24 cellular contexts compared by ENCODE assay signal in genomic region chr2:99980200-99980599, GRCh38.
DNase-seq lines count a peak whose midpoint lies in the region; ATAC-seq and TF ChIP-seq lines count a peak whose summit lies in the region.
"Had no signal": no experiment of that assay in that cellular context is flagged by ENCODE, and none has a peak within 500 bp of the region (broad histone marks: within the 10 kb centered on the region; RNA-seq: fewer than 3 reads in every experiment).

No MANE protein-coding gene starts in this region.

- H3F3A ChIP-seq in smooth muscle cell (ENCODE audit: low read depth): no peaks in the 10 kb centered on the region

- H3K18ac ChIP-seq in IMR-90 (ENCODE audit: low read depth, low read length): peak overlapping the region; percentile 98

- H3K36me3 ChIP-seq in IMR-90 (ENCODE audit: control insufficient read depth, insufficient read depth, low read length) (peaks cover 21% of the 10 kb centered on the region; the same call in 1 of the 2 replicates), smooth muscle cell (ENCODE audit: low read depth) (no peaks in the 10 kb centered on the region)
- H3K36me3 ChIP-seq: SJSA1 had no signal

- TF ChIP-seq RAD21 in IMR-90 (IDR thresholded peaks at IDR 0.05; ENCODE audit: low read length): no peak

- no peak overlapping the region; the same call in 1 of the 2 replicates for H3K14ac ChIP-seq in IMR-90 (replicated peaks; ENCODE audit: low read depth, low read length)

- H3K4me3 ChIP-seq in IMR-90 (ENCODE audit: insufficient read depth, low read depth, low read length) (no peak overlapping the region), smooth muscle cell (no peak overlapping the region)
- H3K4me3 ChIP-seq: GM12878, SJSA1 had no signal

- no peak for TF ChIP-seq CTCF in IMR-90 (conservative IDR thresholded peaks at IDR 0.05; ENCODE audit: low read depth, low read length)
- no peak for TF ChIP-seq CTCF in brain (conservative IDR thresholded peaks at IDR 0.05)
- TF ChIP-seq CTCF in nephron (IDR thresholded peaks at IDR 0.05; ENCODE audit: unreplicated experiment in 3 of 3): no peak
- TF ChIP-seq CTCF in smooth muscle cell (IDR thresholded peaks at IDR 0.05; ENCODE audit: borderline replicate concordance, insufficient read depth, poor library complexity, severe bottlenecking): no peak

- H3K9me3 ChIP-seq in IMR-90 (ENCODE audit: control insufficient read depth, insufficient read depth, low read length) (no peaks in the 10 kb centered on the region), smooth muscle cell (replicated peaks; ENCODE audit: low read depth) (no peaks in the 10 kb centered on the region)
- H3K9me3 ChIP-seq: Caco-2, SJSA1 had no signal

- peak overlapping the region; percentile 72 for H4K91ac ChIP-seq in IMR-90 (ENCODE audit: insufficient read depth, low read depth, low read length)

- H4K8ac ChIP-seq in IMR-90 (ENCODE audit: low read depth in 2 of 2, low read length in 2 of 2): peak overlapping the region; percentile 6 to 37; a peak in 2 of 4 replicates

- peaks cover 5% of the 10 kb centered on the region; the same call in 1 of the 2 replicates for H3K9me1 ChIP-seq in IMR-90 (ENCODE audit: insufficient read depth, low read length)

- peak overlapping the region; percentile 42 for H3K4ac ChIP-seq in IMR-90 (ENCODE audit: low read depth, low read length)

- H3K27me3 Mint-ChIP-seq in brain (no peaks in the 10 kb centered on the region), nephron (ENCODE audit: low read depth) (no peaks in the 10 kb centered on the region)
- H3K27me3 Mint-ChIP-seq: B cell had no signal

- no peak for DNase-seq in IMR-90
- no peak for DNase-seq in smooth muscle cell (lab: John Stamatoyannopoulos, UW; ENCODE audit: unreplicated experiment)
- DNase-seq in NCI-H2171 (lab: John Stamatoyannopoulos, UW): no peak
- DNase-seq: Caco-2; CD8-positive, alpha-beta T cell; GDM1; H9; MM.1S; NCI-H2029; NCI-H345; NCI-H524 treated with DMSO at 0.1 percent for 48 hours; NCI-H82; NK-92 treated with Interleukin-12 subunit alpha and Interleukin-12 subunit beta, amount 100 ng/mL, for 24 hours; Right ventricle myocardium superior; RPMI8226 had no signal

- intact Hi-C loops in IMR-90 (cut with micrococcal nuclease): no loop called here

- peaks cover 29% of the 10 kb centered on the region for H3K36me3 Mint-ChIP-seq in brain
- peaks cover 67% of the 10 kb centered on the region for H3K36me3 Mint-ChIP-seq in nephron (ENCODE audit: low read depth)
- H3K36me3 Mint-ChIP-seq: CD8-positive, alpha-beta T cell had no signal

- in situ Hi-C loops in IMR-90 (cut with MboI; ENCODE audit: low sequenced_read_pairs): no loop called here

- H2AK9ac ChIP-seq in IMR-90 (replicated peaks; ENCODE audit: low read depth, low read length, poor library complexity): no peak overlapping the region

- CTCF ChIA-PET in IMR-90 (lab: Yijun Ruan, JAX): no interaction called here

- H4K5ac ChIP-seq in IMR-90 (ENCODE audit: low read depth, low read length): peak overlapping the region; percentile 99

- peaks cover 48% of the 10 kb centered on the region for H3K4me1 Mint-ChIP-seq in brain
- H3K4me1 Mint-ChIP-seq in nephron: peaks cover 61% of the 10 kb centered on the region
- H3K4me1 Mint-ChIP-seq: H9 had no signal

- H3K27ac Mint-ChIP-seq in brain: peak overlapping the region in 3 of 5 experiments; percentile 42 to 84 (median 46)
- H3K27ac Mint-ChIP-seq in nephron: peak overlapping the region; percentile 2 to 72 (median 59)
- H3K27ac Mint-ChIP-seq: B cell; CD8-positive, alpha-beta T cell; H9 had no signal

- POLR2A ChIA-PET in IMR-90 (lab: Charles Lee; ENCODE audit: unreplicated experiment): no interaction called here

- H3K79me2 ChIP-seq in smooth muscle cell (ENCODE audit: low read depth): no peaks in the 10 kb centered on the region

- no peak overlapping the region for H3K4me3 Mint-ChIP-seq in brain
- H3K4me3 Mint-ChIP-seq in nephron: no peak overlapping the region
- H3K4me3 Mint-ChIP-seq: B cell; CD8-positive, alpha-beta T cell; H9 had no signal

- H3K4me2 ChIP-seq in IMR-90 (ENCODE audit: low read depth, low read length): no peak overlapping the region
- no peak overlapping the region for H3K4me2 ChIP-seq in smooth muscle cell
- H3K4me2 ChIP-seq: KMS-11 had no signal

- BruUV-seq in IMR-90 (replicated peaks; lab: Mats Ljungman, UMichigan): no TSS peak

- H3K27me3 ChIP-seq in IMR-90 (ENCODE audit: control insufficient read depth, insufficient read depth, low read length): no peaks in the 10 kb centered on the region
- H3K27me3 ChIP-seq in smooth muscle cell (ENCODE audit: low read depth): peaks cover 12% of the 10 kb centered on the region
- H3K27me3 ChIP-seq: SJSA1 had no signal

- H4K20me1 ChIP-seq in IMR-90 (ENCODE audit: insufficient read depth, low read length) (no peaks in the 10 kb centered on the region), smooth muscle cell (ENCODE audit: low read depth) (no peaks in the 10 kb centered on the region)

- H3K27ac ChIP-seq in IMR-90 (ENCODE audit: insufficient read depth, low read length) (peak overlapping the region; percentile 20; the same call in 1 of the 2 replicates), smooth muscle cell (ENCODE audit: low read depth) (no peak overlapping the region)
- H3K27ac ChIP-seq: C4-2B, KMS-11, SJSA1 had no signal

- H2AFZ ChIP-seq in IMR-90 (replicated peaks; ENCODE audit: low read length, poor library complexity) (no peak overlapping the region), smooth muscle cell (ENCODE audit: low read depth) (peak overlapping the region; percentile 8)

- no peak overlapping the region for H2BK5ac ChIP-seq in IMR-90 (ENCODE audit: low read depth, low read length, poor library complexity, severe bottlenecking)

- ATAC-seq in IMR-90 (ENCODE audit: low read depth): no peak
- no peak for ATAC-seq in esophagus mucosa
- ATAC-seq in HG02571 (IDR thresholded peaks at IDR 0.05; ENCODE audit: unreplicated experiment): no peak
- ATAC-seq: CD8-positive, alpha-beta T cell; GM12878 had no signal

- peak overlapping the region; percentile 53; the same call in 1 of the 3 replicates for H2BK15ac ChIP-seq in IMR-90 (ENCODE audit: low read depth, low read length)

- no peak overlapping the region; the same call in 1 of the 2 replicates for H3K56ac ChIP-seq in IMR-90 (ENCODE audit: extremely low read depth, insufficient read depth, low read length)

- H2BK20ac ChIP-seq in IMR-90 (ENCODE audit: low read depth, low read length): peak overlapping the region; percentile 36; the same call in 1 of the 2 replicates

- H3K4me1 ChIP-seq in IMR-90 (ENCODE audit: control insufficient read depth, insufficient read depth, low read length): peaks cover 17% of the 10 kb centered on the region
- peaks cover 8% of the 10 kb centered on the region for H3K4me1 ChIP-seq in smooth muscle cell (ENCODE audit: low read depth)
- H3K4me1 ChIP-seq: Caco-2, SJSA1 had no signal

- peaks cover 6 to 9% of the 10 kb centered on the region in 2 experiments for H3K79me1 ChIP-seq in IMR-90 (ENCODE audit: low read depth in 1 of 2, low read length in 2 of 2)

- H3K9me3 Mint-ChIP-seq in brain (no peaks in the 10 kb centered on the region), nephron (no peaks in the 10 kb centered on the region)
- H3K9me3 Mint-ChIP-seq: CD8-positive, alpha-beta T cell had no signal

- no CpG with 5 or more reads among the region's 2 CpGs for WGBS in IMR-90 (ENCODE audit: extremely low coverage in 2 of 2, insufficient read length in 1 of 2), 2 experiments
- WGBS in smooth muscle cell (ENCODE audit: low lambda C conversion rate): 88% methylated on average over 2 of the region's 2 CpGs

- dilution Hi-C loops in IMR-90 (cut with HindIII; ENCODE audit: low sequenced_read_pairs, unreplicated experiment): no loop called here

- 0 out of 2 replicates have a peak overlapping the region, but pooled peaks have one; percentile 0 for H3K23ac ChIP-seq in IMR-90 (ENCODE audit: low read depth, low read length)

- peak overlapping the region; percentile 77; the same call in 1 of the 2 replicates for H2AK5ac ChIP-seq in IMR-90 (ENCODE audit: low read depth, low read length)

- no peak overlapping the region for H2BK120ac ChIP-seq in IMR-90 (ENCODE audit: low read depth, low read length)

- TF ChIP-seq POLR2A in IMR-90 (IDR thresholded peaks at IDR 0.05; ENCODE audit: low read depth, low read length): no peak

- H3K9ac ChIP-seq in IMR-90 (ENCODE audit: low read depth, low read length) (no peak overlapping the region), smooth muscle cell (ENCODE audit: low read depth) (no peak overlapping the region)
- H3K9ac ChIP-seq: KMS-11 had no signal

TF ChIP-seq in IMR-90, 13 proteins besides CTCF, POLR2A, EP300 and RAD21:
- no peak for TF ChIP-seq MAZ (IDR thresholded peaks at IDR 0.05; ENCODE audit: borderline replicate concordance, low read depth, low read length)
- TF ChIP-seq MXI1 (IDR thresholded peaks at IDR 0.05; ENCODE audit: borderline replicate concordance, low read depth, low read length): no peak
- TF ChIP-seq RCOR1 (IDR thresholded peaks at IDR 0.05; ENCODE audit: insufficient replicate concordance, low read length): no peak
- no peak for TF ChIP-seq SMC3 (IDR thresholded peaks at IDR 0.05; ENCODE audit: low read depth, low read length)
- TF ChIP-seq MAFK (IDR thresholded peaks at IDR 0.05; ENCODE audit: low read depth, low read length): no peak
- TF ChIP-seq FOS (IDR thresholded peaks at IDR 0.05; ENCODE audit: low read depth, low read length): no peak
- TF ChIP-seq ELK1 (IDR thresholded peaks at IDR 0.05; ENCODE audit: borderline replicate concordance, low read depth, low read length): no peak
- TF ChIP-seq CEBPB (IDR thresholded peaks at IDR 0.05; ENCODE audit: low read depth, low read length): no peak
